In genomic region chr12:101570022-101570421, GRCh38 we compare ENCODE assay signal across 8 cellular contexts. TPM values are rescaled to one million over a fixed set of nuclear protein-coding genes. Genes with fewer than 3 reads are reported as not detected.
DNase-seq lines count a peak whose midpoint lies in the region; ATAC-seq, FAIRE-seq and TF ChIP-seq lines count a peak whose summit lies in the region.
"Had no signal": no experiment of that assay in that cellular context is flagged by ENCODE, and none has a peak within 500 bp of the region (broad histone marks: within the 10 kb centered on the region; RNA-seq: fewer than 3 reads in every experiment).

No MANE protein-coding gene starts in this region.

- no peaks in the 10 kb centered on the region for H3K4me1 ChIP-seq in endodermal cell (ENCODE audit: control insufficient read depth, insufficient read depth, low read length)

- H3K27me3 Mint-ChIP-seq in endodermal cell (ENCODE audit: insufficient read depth), result no peaks in the 10 kb centered on the region
- peaks cover 6% of the 10 kb centered on the region for H3K27me3 Mint-ChIP-seq in stimulated activated naive CD8-positive, alpha-beta T cell treated with anti-CD3 and anti-CD28 coated beads, Interleukin-15, amount 100 ng/mL, for 72 hours

- H3K4me1 Mint-ChIP-seq in endodermal cell, result peaks cover 18% of the 10 kb centered on the region
- peaks cover 13% of the 10 kb centered on the region for H3K4me1 Mint-ChIP-seq in stimulated activated naive CD8-positive, alpha-beta T cell treated with anti-CD3 and anti-CD28 coated beads, Interleukin-15, amount 100 ng/mL, for 72 hours

- no peak for DNase-seq in GM13976 (ENCODE audit: low spot score)
- DNase-seq in NCI-H526 (lab: John Stamatoyannopoulos, UW), result peak; percentile 64 to 78
- no peak for DNase-seq in endodermal cell
- DNase-seq in non-pigmented ciliary epithelial cell (ENCODE audit: low read depth), result peak; percentile 63
- no peak for DNase-seq in GM19239 (ENCODE audit: insufficient read length, low spot score)
- no peak for DNase-seq in stimulated activated naive CD8-positive, alpha-beta T cell treated with anti-CD3 and anti-CD28 coated beads, Interleukin-15, amount 100 ng/mL, for 72 hours

- H3K27ac Mint-ChIP-seq in endodermal cell, result no peak overlapping the region
- no peak overlapping the region for H3K27ac Mint-ChIP-seq in stimulated activated naive CD8-positive, alpha-beta T cell treated with anti-CD3 and anti-CD28 coated beads, Interleukin-15, amount 100 ng/mL, for 72 hours
- H3K27ac Mint-ChIP-seq: T-helper 1 cell treated with Interleukin-12 subunit alpha and Interleukin-12 subunit beta and Interleukin-4 antibody, amounts not matched to agents 30 μg/mL and 1 μg/mL, for 36 hours had no signal

- H3K36me3 ChIP-seq in endodermal cell (ENCODE audit: control insufficient read depth, insufficient read depth, low read length), result no peaks in the 10 kb centered on the region

- no peak overlapping the region for H3K27ac ChIP-seq in endodermal cell (ENCODE audit: low read depth, low read length)

- no peaks in the 10 kb centered on the region for H3K9me3 ChIP-seq in endodermal cell (ENCODE audit: control insufficient read depth, low read length)

- H3K4me3 Mint-ChIP-seq in endodermal cell, result no peak overlapping the region
- no peak overlapping the region for H3K4me3 Mint-ChIP-seq in stimulated activated naive CD8-positive, alpha-beta T cell treated with anti-CD3 and anti-CD28 coated beads, Interleukin-15, amount 100 ng/mL, for 72 hours
- H3K4me3 Mint-ChIP-seq: T-helper 1 cell treated with Interleukin-12 subunit alpha and Interleukin-12 subunit beta and Interleukin-4 antibody, amounts not matched to agents 30 μg/mL and 1 μg/mL, for 36 hours had no signal

- H3K36me3 Mint-ChIP-seq in endodermal cell (ENCODE audit: low read depth), result no peaks in the 10 kb centered on the region

- no peak for ATAC-seq in HG03457 (IDR thresholded peaks at IDR 0.05; ENCODE audit: unreplicated experiment)
- ATAC-seq in stimulated activated naive CD8-positive, alpha-beta T cell treated with anti-CD3 and anti-CD28 coated beads, Interleukin-15, amount 100 ng/mL, for 72 hours, result no peak

- 71% methylated on average over 3 of the region's 3 CpGs; no CpG with 5 or more reads in 1 of the 2 experiments for WGBS in endodermal cell (ENCODE audit: insufficient coverage in 1 of 2, insufficient read length in 1 of 2), 2 experiments

- in situ Hi-C loops in GM13976 (cut with MboI; ENCODE audit: low sequenced_read_pairs, unreplicated experiment), result no loop called here

- peak; percentile 18 for TF ChIP-seq CTCF in GM13976 (IDR thresholded peaks at IDR 0.05; ENCODE audit: borderline replicate concordance, control extremely low read depth, extremely low read depth, insufficient read depth, missing control alignments)
- TF ChIP-seq CTCF in endodermal cell (conservative IDR thresholded peaks at IDR 0.05), result peak; percentile 61

- FAIRE-seq in GM19239 (lab: Jason Lieb, UNC), result no peak

- no peak overlapping the region for H3K9ac ChIP-seq in endodermal cell (ENCODE audit: extremely low read depth, low read length, poor library complexity, severe bottlenecking)

- no peaks in the 10 kb centered on the region for H3K9me3 Mint-ChIP-seq in endodermal cell
- peaks cover 6% of the 10 kb centered on the region in 2 donors for H3K9me3 Mint-ChIP-seq in stimulated activated naive CD8-positive, alpha-beta T cell treated with anti-CD3 and anti-CD28 coated beads, Interleukin-15, amount 100 ng/mL, for 72 hours
- H3K9me3 Mint-ChIP-seq: T-helper 1 cell treated with Interleukin-12 subunit alpha and Interleukin-12 subunit beta and Interleukin-4 antibody, amounts not matched to agents 30 μg/mL and 1 μg/mL, for 36 hours had no signal

- no peak overlapping the region for H3K4me3 ChIP-seq in endodermal cell (ENCODE audit: low read length)

- no peaks in the 10 kb centered on the region for H3K27me3 ChIP-seq in endodermal cell (ENCODE audit: control insufficient read depth, insufficient read depth, low read length, poor library complexity, severe bottlenecking)

RNA-seq across cellular contexts. Expression of gene MYBPC1, which starts 24.7 kb away (rescaled TPM):
- total RNA-seq in endodermal cell, result not detected
- 5.2 TPM for polyA plus RNA-seq in endodermal cell (2013, experiment 1 of 2)
- polyA plus RNA-seq in endodermal cell (2013, experiment 2 of 2), result 5.9 TPM

Comparison
In these comparisons a context has a peak if more than half of its experiments do, and no peak if none do; other contexts are left out.
1. DNase-seq: peak in NCI-H526 (2 of 2) and non-pigmented ciliary epithelial cell (single experiment); none in GM13976 (single experiment), endodermal cell (single experiment), GM19239 (single experiment) and stimulated activated naive CD8-positive, alpha-beta T cell treated with anti-CD3 and anti-CD28 coated beads, Interleukin-15, amount 100 ng/mL, for 72 hours (0 of 2).